Comparison of ENCODE assay signal across 19 cellular contexts in genomic region chr7:146948708-146949107, GRCh38.
"Had no signal": no experiment of that assay in that cellular context is flagged by ENCODE, and none has a peak within 500 bp of the region (broad histone marks: within the 10 kb centered on the region; RNA-seq: fewer than 3 reads in every experiment).

No MANE protein-coding gene starts in this region.

- H3K4me1 ChIP-seq: adrenal gland, breast epithelium, gastrocnemius medialis, sigmoid colon, testis had no signal

- H3K9me3 ChIP-seq: adrenal gland, gastrocnemius medialis, sigmoid colon, testis had no signal

- H3K4me3 ChIP-seq: adrenal gland, breast epithelium, coronary artery, gastrocnemius medialis, lung, sigmoid colon, testis had no signal

- ATAC-seq: activated CD4-positive, CD25-positive, alpha-beta regulatory T cell treated with anti-CD3 and anti-CD28 coated beads, Interleukin-2, amount 50 U/mL, for 24 hours; gastrocnemius medialis; left lobe of liver; natural killer cell; stimulated activated effector memory CD8-positive, alpha-beta T cell treated with anti-CD3 and anti-CD28 coated beads, Interleukin-12 subunit alpha, Interleukin-12 subunit beta, amount 100 ng/mL, for 72 hours had no signal

- H3K36me3 ChIP-seq: adrenal gland, breast epithelium, gastrocnemius medialis, sigmoid colon had no signal

- DNase-seq: activated CD4-positive, alpha-beta T cell treated with anti-CD3 and anti-CD28 coated beads, Interleukin-2, amount 10 ng/mL, durations not matched to agents 7 days and 5 days; activated CD8-positive, alpha-beta memory T cell treated with anti-CD3 and anti-CD28 coated beads for 24 hours; activated gamma-delta T cell; adrenal gland; gastrocnemius medialis; head of caudate nucleus; kidney; natural killer cell; sigmoid colon; stimulated activated CD4-positive, alpha-beta T cell treated with anti-CD3 and anti-CD28 coated beads, Interleukin-4, amount 100 ng/mL, for 24 hours; T1000; testis had no signal

- H3K27ac ChIP-seq: adrenal gland, breast epithelium, coronary artery, gastrocnemius medialis, sigmoid colon, testis had no signal

- H3K27me3 ChIP-seq: adrenal gland, breast epithelium, gastrocnemius medialis, sigmoid colon, testis had no signal

- FAIRE-seq: astrocyte, kidney had no signal
